ENCODE assay signal across 24 cellular contexts in the genomic region with DNA sequence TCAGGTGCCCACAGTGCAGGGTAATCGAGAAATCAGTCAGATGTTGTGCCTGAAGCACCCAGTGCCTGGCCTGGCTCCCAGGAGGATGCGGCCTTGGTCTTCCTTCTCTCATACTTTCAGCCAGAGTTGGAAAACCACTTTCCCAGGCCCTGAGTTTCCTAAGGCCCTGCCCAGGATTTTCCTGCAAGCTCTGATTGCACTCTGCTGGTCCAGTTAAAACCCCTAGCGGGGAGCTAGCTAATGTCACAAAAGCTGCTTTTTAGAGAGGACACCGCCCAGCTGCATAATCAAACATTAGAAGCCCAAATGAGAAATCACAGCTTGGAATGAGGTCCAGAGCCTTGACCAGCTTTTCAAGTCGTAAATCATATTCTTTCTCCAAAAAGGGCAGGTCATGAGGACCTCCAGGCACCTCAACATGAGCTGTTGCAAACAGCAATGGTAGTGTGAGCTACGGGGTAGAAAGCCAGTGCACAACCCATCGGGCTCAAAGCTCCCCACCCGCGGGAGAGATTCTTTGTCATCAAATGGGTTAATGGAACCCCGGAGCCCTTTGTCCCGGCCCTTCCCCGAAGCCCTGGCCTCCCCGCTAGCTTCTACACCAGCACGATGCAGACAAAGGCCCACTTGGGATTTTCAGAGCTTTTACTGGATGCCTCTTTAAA.
DNase-seq lines count a peak whose midpoint lies in the region; ATAC-seq, FAIRE-seq and TF ChIP-seq lines count a peak whose summit lies in the region.
"Had no signal": no experiment of that assay in that cellular context is flagged by ENCODE, and none has a peak within 500 bp of the region (broad histone marks: within the 10 kb centered on the region; RNA-seq: fewer than 3 reads in every experiment).

No MANE protein-coding gene starts in this region.

- H3K9me3 Mint-ChIP-seq in nephron: peaks cover 13% of the 10 kb centered on the region
- H3K9me3 Mint-ChIP-seq: activated naive CD4-positive, alpha-beta T cell treated with anti-CD3 and anti-CD28 coated beads, Interleukin-2, amount 10 ng/mL, durations not matched to agents 7 days and 5 days; CD8-positive, alpha-beta T cell had no signal

- H3F3A ChIP-seq in GM23248 (ENCODE audit: insufficient read depth): peaks cover 24% of the 10 kb centered on the region

- 0 out of 2 replicates have a peak overlapping the region, but pooled peaks have one; percentile 14 for H3K4me3 ChIP-seq in GM23248
- H3K4me3 ChIP-seq in cardiac fibroblast (replicated peaks in 1 of 2; ENCODE audit: low read depth in 2 of 2, low read length in 2 of 2): no peak overlapping the region
- no peak overlapping the region for H3K4me3 ChIP-seq in sigmoid colon
- H3K4me3 ChIP-seq in small intestine (ENCODE audit: low read depth in 1 of 2, low read length in 2 of 2): no peak overlapping the region
- H3K4me3 ChIP-seq: right lobe of liver, SK-N-MC had no signal

- peak overlapping the region; percentile 87 to 90 (median 90) for H3K27ac Mint-ChIP-seq in nephron
- H3K27ac Mint-ChIP-seq: activated naive CD4-positive, alpha-beta T cell treated with anti-CD3 and anti-CD28 coated beads, Interleukin-2, amount 10 ng/mL, durations not matched to agents 7 days and 5 days; CD8-positive, alpha-beta T cell; T-helper 17 cell had no signal

- H3K27me3 Mint-ChIP-seq in nephron (ENCODE audit: low read depth): peaks cover 4% of the 10 kb centered on the region
- H3K27me3 Mint-ChIP-seq: T-helper 17 cell had no signal

- FAIRE-seq in small intestine (lab: Jason Lieb, UNC): no peak
- FAIRE-seq: colon, GM18507, H54, RCC 7860 had no signal

- H3K9me2 ChIP-seq in GM23248 (ENCODE audit: insufficient read depth): no peaks in the 10 kb centered on the region

- no peaks in the 10 kb centered on the region for H3K36me3 ChIP-seq in GM23248 (ENCODE audit: low read depth)
- no peaks in the 10 kb centered on the region for H3K36me3 ChIP-seq in sigmoid colon
- H3K36me3 ChIP-seq in small intestine (ENCODE audit: control insufficient read depth in 2 of 2, insufficient read depth in 2 of 2, low read length in 2 of 2): no peaks in the 10 kb centered on the region
- H3K36me3 ChIP-seq: ascending aorta, neutrophil, right lobe of liver had no signal

- intact Hi-C loops in sigmoid colon (cut with DNase I): no loop called here

- peaks cover 34% of the 10 kb centered on the region for H3K4me1 Mint-ChIP-seq in nephron
- H3K4me1 Mint-ChIP-seq: T-helper 17 cell had no signal

- peaks cover 3% of the 10 kb centered on the region for H3K36me3 Mint-ChIP-seq in nephron (ENCODE audit: low read depth)
- H3K36me3 Mint-ChIP-seq: activated naive CD4-positive, alpha-beta T cell treated with anti-CD3 and anti-CD28 coated beads, Interleukin-2, amount 10 ng/mL, durations not matched to agents 7 days and 5 days; CD8-positive, alpha-beta T cell had no signal

- WGBS in GM23248 (ENCODE audit: low coverage in 1 of 2, low lambda C conversion rate in 2 of 2, missing lambda C conversion rate in 2 of 2), 2 experiments: 54 to 60% methylated on average over 14 of the region's 14 CpGs
- 82 to 84% methylated on average over 14 of the region's 14 CpGs for WGBS in sigmoid colon, 2 donors
- WGBS in small intestine, 3 donors: 77 to 85% (median 84%) methylated on average over 14 of the region's 14 CpGs

- peak overlapping the region; percentile 36 for H2AFZ ChIP-seq in GM23248

- peak overlapping the region; percentile 98 for H3K27ac ChIP-seq in GM23248
- H3K27ac ChIP-seq in sigmoid colon: peak overlapping the region; percentile 11 to 55 (median 27)
- no peak overlapping the region for H3K27ac ChIP-seq in small intestine (ENCODE audit: low read depth in 1 of 2, low read length in 1 of 2)
- H3K27ac ChIP-seq: ascending aorta, neutrophil, right lobe of liver, SK-N-MC had no signal

- no peaks in the 10 kb centered on the region for H3K79me2 ChIP-seq in GM23248 (ENCODE audit: insufficient read depth)

- TF ChIP-seq POLR2A in sigmoid colon (IDR thresholded peaks at IDR 0.05): no peak

- peak; percentile 28 for TF ChIP-seq CTCF in cardiac fibroblast (IDR thresholded peaks at IDR 0.05; ENCODE audit: low read depth, low read length)
- TF ChIP-seq CTCF in nephron (IDR thresholded peaks at IDR 0.05; ENCODE audit: unreplicated experiment in 3 of 3): no peak
- TF ChIP-seq CTCF in sigmoid colon (IDR thresholded peaks at IDR 0.05): no peak

- H3K4me1 ChIP-seq in GM23248 (ENCODE audit: insufficient read depth) (peaks cover 37% of the 10 kb centered on the region), sigmoid colon (peaks cover 0 to 10% (median 8%) of the 10 kb centered on the region in 4 donors), small intestine (ENCODE audit: control insufficient read depth in 2 of 2, insufficient read depth in 1 of 2, low read depth in 1 of 2, low read length in 1 of 2) (no peaks in the 10 kb centered on the region)
- H3K4me1 ChIP-seq: right lobe of liver had no signal

- no peak for TF ChIP-seq EP300 in sigmoid colon (IDR thresholded peaks at IDR 0.05)

- DNase-seq in GM23248 (no peak), cardiac fibroblast (ENCODE audit: low read depth in 2 of 2) (peak; percentile 45 to 75), sigmoid colon (no peak), NCI-H345 (lab: John Stamatoyannopoulos, UW) (no peak), small intestine (no peak), GF-D8 (lab: John Stamatoyannopoulos, UW) (no peak)
- DNase-seq: activated CD4-positive, alpha-beta T cell treated with anti-CD3 and anti-CD28 coated beads for 4 hours; activated naive CD4-positive, alpha-beta T cell treated with anti-CD3 and anti-CD28 coated beads, Interleukin-2, amount 10 ng/mL, durations not matched to agents 7 days and 5 days; activated T-cell treated with anti-CD3 and anti-CD28 coated beads, Interleukin-2, amount 50 U/mL, for 48 hours; CD8-positive, alpha-beta T cell; DMS153; NCI-H1417 treated with DMSO at 0.1 percent for 48 hours; NCI-H524 treated with DMSO at 0.1 percent for 48 hours; right lobe of liver; T-helper 17 cell had no signal

- H3K9ac ChIP-seq in GM23248: peak overlapping the region; percentile 68

- ATAC-seq in HG02938 (IDR thresholded peaks at IDR 0.05; ENCODE audit: unreplicated experiment): no peak
- ATAC-seq: CD8-positive, alpha-beta T cell; right lobe of liver; T-helper 17 cell had no signal

- peak overlapping the region; percentile 58 for H3K4me2 ChIP-seq in GM23248 (ENCODE audit: unreplicated experiment)

- peak overlapping the region in 2 of 3 experiments; percentile 5 to 6 for H3K4me3 Mint-ChIP-seq in nephron
- H3K4me3 Mint-ChIP-seq: activated naive CD4-positive, alpha-beta T cell treated with anti-CD3 and anti-CD28 coated beads, Interleukin-2, amount 10 ng/mL, durations not matched to agents 7 days and 5 days; CD8-positive, alpha-beta T cell; T-helper 17 cell had no signal

- H3K27me3 ChIP-seq in GM23248 (replicated peaks; ENCODE audit: insufficient read depth): no peaks in the 10 kb centered on the region
- H3K27me3 ChIP-seq in sigmoid colon: peaks cover 0 to 5% (median 0%) of the 10 kb centered on the region in 3 donors
- H3K27me3 ChIP-seq in small intestine (ENCODE audit: control insufficient read depth in 2 of 2, insufficient read depth in 2 of 2, low read length in 2 of 2): no peaks in the 10 kb centered on the region
- H3K27me3 ChIP-seq: ascending aorta, right lobe of liver had no signal

- H4K20me1 ChIP-seq in GM23248 (ENCODE audit: insufficient read depth): no peaks in the 10 kb centered on the region

- H3K9me3 ChIP-seq in GM23248 (ENCODE audit: low read depth) (no peaks in the 10 kb centered on the region), sigmoid colon (no peaks in the 10 kb centered on the region), small intestine (ENCODE audit: control insufficient read depth, low read depth) (no peaks in the 10 kb centered on the region)
- H3K9me3 ChIP-seq: ascending aorta, neutrophil, right lobe of liver had no signal

- in situ Hi-C loops in GM23248 (cut with MboI): loop anchor here (10.0 kb wide), 1 partner anchor 155 kb away; no protein-coding TSS in a partner anchor

Comparison
In these comparisons a context has a peak if more than half of its experiments do, and no peak if none do; other contexts are left out.
1. DNase-seq: peak in cardiac fibroblast (2 of 2); none in GM23248 (single experiment), sigmoid colon (single experiment), NCI-H345 (single experiment), small intestine (single experiment) and GF-D8 (single experiment).
2. H3K27ac ChIP-seq: peak in GM23248 (single experiment) and sigmoid colon (4 of 4); none in small intestine (0 of 2).